ENCODE assay signal across 31 cellular contexts in the genomic region with DNA sequence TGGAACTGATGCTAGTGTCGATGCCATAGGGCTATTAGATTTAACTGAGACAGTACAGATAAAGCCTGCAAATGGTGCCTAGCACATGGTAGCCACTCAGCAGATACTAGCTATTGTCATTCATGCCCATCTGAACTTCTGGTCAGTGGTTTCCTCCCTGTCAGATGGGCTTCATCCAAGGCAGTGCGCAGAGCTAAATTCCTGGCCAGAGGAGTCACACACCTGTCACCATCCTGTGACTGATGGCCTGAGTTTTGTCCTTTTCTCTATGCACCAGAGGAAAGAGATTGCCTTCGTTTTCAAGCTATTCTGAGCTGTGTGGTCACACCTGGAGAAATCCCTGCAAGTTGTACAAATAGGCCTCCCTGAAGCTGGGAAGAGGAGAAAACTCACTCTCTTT. TPM values are rescaled to one million over a fixed set of nuclear protein-coding genes. Genes with fewer than 3 reads are reported as not detected.
"Had no signal": no experiment of that assay in that cellular context is flagged by ENCODE, and none has a peak within 500 bp of the region (broad histone marks: within the 10 kb centered on the region; RNA-seq: fewer than 3 reads in every experiment).

No MANE protein-coding gene starts in this region.

- H3K36me3 Mint-ChIP-seq: activated naive CD4-positive, alpha-beta T cell treated with anti-CD3 and anti-CD28 coated beads, Interleukin-2, amount 10 ng/mL, durations not matched to agents 7 days and 5 days; activated naive CD4-positive, alpha-beta T cell treated with anti-CD3 and anti-CD28 coated beads, Interleukin-2, amount 50 U/mL, for 72 hours; activated naive CD8-positive, alpha-beta T cell treated with anti-CD3 and anti-CD28 coated beads, Interleukin-2, amount 10 ng/mL, durations not matched to agents 7 days and 5 days; brain had no signal

- H3K4me1 Mint-ChIP-seq: activated B cell treated with CpG ODN at 0.5 μM for 24 hours; activated CD4-positive, alpha-beta T cell treated with anti-CD3 and anti-CD28 coated beads for 36 hours; activated naive CD4-positive, alpha-beta T cell treated with anti-CD3 and anti-CD28 coated beads, Interleukin-2, amount 10 ng/mL, durations not matched to agents 7 days and 5 days; activated naive CD8-positive, alpha-beta T cell treated with anti-CD3 and anti-CD28 coated beads, Interleukin-2, amount 10 ng/mL, durations not matched to agents 7 days and 5 days; activated T-helper 17 cell treated with anti-CD3 and anti-CD28 coated beads, Interleukin-2, amount 50 U/mL, for 72 hours; brain; endodermal cell; T-helper 17 cell had no signal

- H3K27me3 ChIP-seq: ascending aorta, breast epithelium, colonic mucosa had no signal

- H3K9me3 Mint-ChIP-seq: activated B cell treated with CpG ODN at 0.5 μM for 24 hours; activated CD8-positive, alpha-beta T cell treated with anti-CD3 and anti-CD28 coated beads for 36 hours; activated naive CD8-positive, alpha-beta T cell treated with anti-CD3 and anti-CD28 coated beads, Interleukin-2, amount 10 ng/mL, durations not matched to agents 7 days and 5 days; activated T-cell treated with anti-CD3 and anti-CD28 coated beads, Interleukin-2, amount 50 U/mL, for 4 hours; activated T-helper 17 cell treated with anti-CD3 and anti-CD28 coated beads, Interleukin-2, amount 50 U/mL, for 72 hours; brain; endodermal cell; T-helper 2 cell treated with Interferon-gamma antibody and Interleukin-4, amounts not matched to agents 5 μg/mL and 100 μg/mL, for 36 hours had no signal

- H3K36me3 ChIP-seq: ascending aorta, breast epithelium, cardiac muscle cell, colonic mucosa, WERI-Rb-1 had no signal

- H3K4me1 ChIP-seq: ascending aorta, breast epithelium, colonic mucosa had no signal

- H3K9me3 ChIP-seq: ascending aorta, breast epithelium, colonic mucosa had no signal

- ATAC-seq: activated CD4-positive, alpha-beta T cell treated with anti-CD3 and anti-CD28 coated beads for 36 hours; activated CD4-positive, CD25-positive, alpha-beta regulatory T cell treated with anti-CD3 and anti-CD28 coated beads, Interleukin-2, amount 50 U/mL, for 24 hours; activated CD8-positive, alpha-beta T cell treated with anti-CD3 and anti-CD28 coated beads for 36 hours; activated naive CD4-positive, alpha-beta T cell treated with anti-CD3 and anti-CD28 coated beads, Interleukin-2, amount 50 U/mL, for 72 hours; activated T-cell treated with anti-CD3 and anti-CD28 coated beads, Interleukin-2, amount 50 U/mL, for 4 hours; activated T-helper 17 cell treated with anti-CD3 and anti-CD28 coated beads, Interleukin-2, amount 50 U/mL, for 72 hours; esophagus mucosa; T-helper 17 cell had no signal

- H3K27ac Mint-ChIP-seq: activated B cell treated with CpG ODN at 0.5 μM for 24 hours; activated CD4-positive, alpha-beta T cell treated with anti-CD3 and anti-CD28 coated beads for 36 hours; activated CD8-positive, alpha-beta T cell treated with anti-CD3 and anti-CD28 coated beads for 36 hours; activated naive CD4-positive, alpha-beta T cell treated with anti-CD3 and anti-CD28 coated beads, Interleukin-2, amount 10 ng/mL, durations not matched to agents 7 days and 5 days; activated naive CD4-positive, alpha-beta T cell treated with anti-CD3 and anti-CD28 coated beads, Interleukin-2, amount 50 U/mL, for 72 hours; activated naive CD8-positive, alpha-beta T cell treated with anti-CD3 and anti-CD28 coated beads, Interleukin-2, amount 10 ng/mL, durations not matched to agents 7 days and 5 days; activated T-helper 17 cell treated with anti-CD3 and anti-CD28 coated beads, Interleukin-2, amount 50 U/mL, for 72 hours; brain; endodermal cell; T-helper 17 cell; T-helper 2 cell treated with Interferon-gamma antibody and Interleukin-4, amounts not matched to agents 5 μg/mL and 100 μg/mL, for 36 hours had no signal

- H3K4me3 ChIP-seq: ascending aorta, breast epithelium, cardiac muscle cell, colonic mucosa had no signal

- H3K27ac ChIP-seq: ascending aorta, breast epithelium, cardiac muscle cell, colonic mucosa, WERI-Rb-1 had no signal

- FAIRE-seq: frontal cortex had no signal

- H3K27me3 Mint-ChIP-seq: activated B cell treated with CpG ODN at 0.5 μM for 24 hours; activated naive CD4-positive, alpha-beta T cell treated with anti-CD3 and anti-CD28 coated beads, Interleukin-2, amount 10 ng/mL, durations not matched to agents 7 days and 5 days had no signal

- DNase-seq: activated B cell treated with CpG ODN at 0.5 μM for 24 hours; activated CD4-positive, alpha-beta T cell treated with anti-CD3 and anti-CD28 coated beads for 36 hours; activated CD4-positive, alpha-beta T cell treated with anti-CD3 and anti-CD28 coated beads, Interleukin-2, amount 50 U/mL, for 1 hour; activated CD4-positive, alpha-beta T cell treated with anti-CD3 and anti-CD28 coated beads, Interleukin-2, amount 50 U/mL, for 48 hours; activated CD8-positive, alpha-beta memory T cell treated with anti-CD3 and anti-CD28 coated beads for 24 hours; activated CD8-positive, alpha-beta T cell treated with anti-CD3 and anti-CD28 coated beads for 36 hours; activated effector memory CD4-positive, alpha-beta T cell treated with anti-CD3 and anti-CD28 coated beads, Interleukin-2, amount 50 U/mL, for 16 hours; activated naive CD4-positive, alpha-beta T cell treated with anti-CD3 and anti-CD28 coated beads, Interleukin-2, amount 10 ng/mL, durations not matched to agents 7 days and 5 days; activated naive CD8-positive, alpha-beta T cell treated with anti-CD3 and anti-CD28 coated beads, Interleukin-2, amount 10 ng/mL, durations not matched to agents 7 days and 5 days; activated T-cell treated with anti-CD3 and anti-CD28 coated beads, Interleukin-2, amount 50 U/mL, for 4 hours; central memory CD4-positive, alpha-beta T cell; cerebellar nuclear complex; colonic mucosa; effector memory CD4-positive, alpha-beta T cell; endodermal cell; foreskin fibroblast; head of caudate nucleus; T-helper 1 cell; T-helper 17 cell; T1000; WERI-Rb-1 had no signal

- H3K4me3 Mint-ChIP-seq: activated B cell treated with CpG ODN at 0.5 μM for 24 hours; activated CD4-positive, alpha-beta T cell treated with anti-CD3 and anti-CD28 coated beads for 36 hours; activated CD8-positive, alpha-beta T cell treated with anti-CD3 and anti-CD28 coated beads for 36 hours; activated naive CD4-positive, alpha-beta T cell treated with anti-CD3 and anti-CD28 coated beads, Interleukin-2, amount 10 ng/mL, durations not matched to agents 7 days and 5 days; activated naive CD8-positive, alpha-beta T cell treated with anti-CD3 and anti-CD28 coated beads, Interleukin-2, amount 10 ng/mL, durations not matched to agents 7 days and 5 days; activated T-cell treated with anti-CD3 and anti-CD28 coated beads, Interleukin-2, amount 50 U/mL, for 4 hours; activated T-helper 17 cell treated with anti-CD3 and anti-CD28 coated beads, Interleukin-2, amount 50 U/mL, for 72 hours; brain; endodermal cell; T-helper 17 cell; T-helper 2 cell treated with Interferon-gamma antibody and Interleukin-4, amounts not matched to agents 5 μg/mL and 100 μg/mL, for 36 hours had no signal

RNA-seq across cellular contexts. Expression of a gene that starts 34.7 kb away (rescaled TPM):
- total RNA-seq: activated B cell treated with CpG ODN at 0.5 μM for 24 hours; activated CD4-positive, alpha-beta T cell treated with anti-CD3 and anti-CD28 coated beads for 36 hours; activated CD8-positive, alpha-beta T cell treated with anti-CD3 and anti-CD28 coated beads for 36 hours; activated naive CD4-positive, alpha-beta T cell treated with anti-CD3 and anti-CD28 coated beads, Interleukin-2, amount 50 U/mL, for 72 hours; activated naive CD8-positive, alpha-beta T cell treated with anti-CD3 and anti-CD28 coated beads, Interleukin-2, amount 10 ng/mL, durations not matched to agents 7 days and 5 days; activated T-helper 17 cell treated with anti-CD3 and anti-CD28 coated beads, Interleukin-2, amount 50 U/mL, for 72 hours; ascending aorta had no signal
